ENCODE assay signal across 1 cellular context in genomic region chr16:86951041-86951822, GRCh38.
TF ChIP-seq lines count a peak whose summit lies in the region.

No MANE protein-coding gene starts in this region.

TF ChIP-seq in HEK293, 187 proteins besides CTCF, POLR2A, EP300 and RAD21 (continued from another document):
- TF ChIP-seq INSM2 (tag by site-specific recombination; IDR thresholded peaks at IDR 0.05) (no peak), ZNF169 (tag by site-specific recombination; IDR thresholded peaks at IDR 0.05) (no peak), ZNF830 (tag by site-specific recombination; IDR thresholded peaks at IDR 0.05; ENCODE audit: low read depth) (no peak), ZNF555 (tag by site-specific recombination; conservative IDR thresholded peaks at IDR 0.05) (no peak), YY2 (tag by site-specific recombination; IDR thresholded peaks at IDR 0.05) (peak; percentile 63), ZNF530 (tag by site-specific recombination; IDR thresholded peaks at IDR 0.05; ENCODE audit: low read depth) (no peak), ZNF596 (tag by site-specific recombination; IDR thresholded peaks at IDR 0.05) (no peak), EGR2 (tag by site-specific recombination; IDR thresholded peaks at IDR 0.05; ENCODE audit: low read depth) (no peak), ZNF155 (tag by site-specific recombination; IDR thresholded peaks at IDR 0.05) (no peak; the same call in 1 of the 2 replicates), ZFP3 (tag by site-specific recombination; IDR thresholded peaks at IDR 0.05; ENCODE audit: low read depth) (no peak), ZNF223 (tag by site-specific recombination; IDR thresholded peaks at IDR 0.05) (0 out of 2 replicates have a peak, but pooled peaks have one; percentile 38), YY1 (tag by site-specific recombination; IDR thresholded peaks at IDR 0.05) (no peak), TSHZ1 (tag by site-specific recombination; IDR thresholded peaks at IDR 0.05; ENCODE audit: borderline replicate concordance) (no peak), HOXD13 (CRISPR knock-in tag; IDR thresholded peaks at IDR 0.05; ENCODE audit: borderline replicate concordance) (no peak), SP7 (tag by site-specific recombination; IDR thresholded peaks at IDR 0.05) (no peak), ZNF843 (tag by site-specific recombination; IDR thresholded peaks at IDR 0.05) (no peak), ZBTB10 (tag by site-specific recombination; IDR thresholded peaks at IDR 0.05) (no peak), AEBP2 (tag by site-specific recombination; IDR thresholded peaks at IDR 0.05; ENCODE audit: borderline replicate concordance) (0 out of 2 replicates have a peak, but pooled peaks have one; percentile 25), KLF1 (tag by site-specific recombination; IDR thresholded peaks at IDR 0.05) (no peak), ZNF26 (tag by site-specific recombination; IDR thresholded peaks at IDR 0.05) (0 out of 2 replicates have a peak, but pooled peaks have one; percentile 31), ZBTB17 (tag by site-specific recombination; IDR thresholded peaks at IDR 0.05) (no peak), ZNF600 (tag by site-specific recombination; IDR thresholded peaks at IDR 0.05) (no peak), ZNF214 (tag by site-specific recombination; IDR thresholded peaks at IDR 0.05; ENCODE audit: borderline replicate concordance) (no peak), ZNF48 (tag by site-specific recombination; IDR thresholded peaks at IDR 0.05) (no peak), BCL6B (tag by site-specific recombination; IDR thresholded peaks at IDR 0.05) (no peak; the same call in 1 of the 2 replicates), ZNF202 (tag by site-specific recombination; IDR thresholded peaks at IDR 0.05; ENCODE audit: borderline replicate concordance) (no peak), GFI1B (tag by site-specific recombination; IDR thresholded peaks at IDR 0.05) (no peak), HOXC10 (CRISPR knock-in tag; IDR thresholded peaks at IDR 0.05) (no peak), HOXA7 (CRISPR knock-in tag; IDR thresholded peaks at IDR 0.05; ENCODE audit: borderline replicate concordance) (no peak), PRDM2 (tag by site-specific recombination; IDR thresholded peaks at IDR 0.05; ENCODE audit: borderline replicate concordance) (no peak; the same call in 1 of the 2 replicates), OVOL3 (tag by site-specific recombination; IDR thresholded peaks at IDR 0.05) (no peak), BCL11B (tag by site-specific recombination; IDR thresholded peaks at IDR 0.05; ENCODE audit: low read depth) (no peak), WT1 (tag by site-specific recombination; IDR thresholded peaks at IDR 0.05) (no peak), RBAK (tag by site-specific recombination; IDR thresholded peaks at IDR 0.05) (0 out of 2 replicates have a peak, but pooled peaks have one; percentile 68), ZNF175 (tag by site-specific recombination; IDR thresholded peaks at IDR 0.05) (no peak), ZNF510 (tag by site-specific recombination; IDR thresholded peaks at IDR 0.05; ENCODE audit: insufficient replicate concordance) (no peak), ZNF704 (tag by site-specific recombination; IDR thresholded peaks at IDR 0.05) (no peak)
